ENCODE assay signal across 1 cellular context in the genomic region with DNA sequence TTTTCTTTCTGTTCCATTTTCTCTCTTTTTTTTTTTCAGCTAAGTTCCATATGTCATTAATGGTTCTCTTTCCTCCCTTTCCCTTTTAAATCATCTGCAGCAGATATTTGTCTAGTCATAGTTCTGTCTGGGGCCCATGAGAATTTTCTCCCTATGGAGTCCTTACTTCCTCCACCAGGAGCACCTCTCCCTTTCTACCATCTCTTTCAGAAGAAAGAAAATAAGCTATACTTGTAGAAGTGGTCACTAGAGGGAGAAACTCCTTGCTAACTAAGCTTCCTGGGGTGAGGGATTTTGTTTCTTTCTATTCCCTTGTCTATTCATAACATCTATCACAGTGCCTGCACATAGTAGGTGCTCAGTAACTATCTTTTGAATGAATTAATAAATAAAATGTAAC.
TF ChIP-seq lines count a peak whose summit lies in the region.

No MANE protein-coding gene starts in this region.

TF ChIP-seq in HCT116, 20 proteins besides CTCF, POLR2A, EP300 and RAD21 (continued from another document):
- TF ChIP-seq, protein P1, sequence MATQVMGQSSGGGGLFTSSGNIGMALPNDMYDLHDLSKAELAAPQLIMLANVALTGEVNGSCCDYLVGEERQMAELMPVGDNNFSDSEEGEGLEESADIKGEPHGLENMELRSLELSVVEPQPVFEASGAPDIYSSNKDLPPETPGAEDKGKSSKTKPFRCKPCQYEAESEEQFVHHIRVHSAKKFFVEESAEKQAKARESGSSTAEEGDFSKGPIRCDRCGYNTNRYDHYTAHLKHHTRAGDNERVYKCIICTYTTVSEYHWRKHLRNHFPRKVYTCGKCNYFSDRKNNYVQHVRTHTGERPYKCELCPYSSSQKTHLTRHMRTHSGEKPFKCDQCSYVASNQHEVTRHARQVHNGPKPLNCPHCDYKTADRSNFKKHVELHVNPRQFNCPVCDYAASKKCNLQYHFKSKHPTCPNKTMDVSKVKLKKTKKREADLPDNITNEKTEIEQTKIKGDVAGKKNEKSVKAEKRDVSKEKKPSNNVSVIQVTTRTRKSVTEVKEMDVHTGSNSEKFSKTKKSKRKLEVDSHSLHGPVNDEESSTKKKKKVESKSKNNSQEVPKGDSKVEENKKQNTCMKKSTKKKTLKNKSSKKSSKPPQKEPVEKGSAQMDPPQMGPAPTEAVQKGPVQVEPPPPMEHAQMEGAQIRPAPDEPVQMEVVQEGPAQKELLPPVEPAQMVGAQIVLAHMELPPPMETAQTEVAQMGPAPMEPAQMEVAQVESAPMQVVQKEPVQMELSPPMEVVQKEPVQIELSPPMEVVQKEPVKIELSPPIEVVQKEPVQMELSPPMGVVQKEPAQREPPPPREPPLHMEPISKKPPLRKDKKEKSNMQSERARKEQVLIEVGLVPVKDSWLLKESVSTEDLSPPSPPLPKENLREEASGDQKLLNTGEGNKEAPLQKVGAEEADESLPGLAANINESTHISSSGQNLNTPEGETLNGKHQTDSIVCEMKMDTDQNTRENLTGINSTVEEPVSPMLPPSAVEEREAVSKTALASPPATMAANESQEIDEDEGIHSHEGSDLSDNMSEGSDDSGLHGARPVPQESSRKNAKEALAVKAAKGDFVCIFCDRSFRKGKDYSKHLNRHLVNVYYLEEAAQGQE (IDR thresholded peaks at IDR 0.05; ENCODE audit: low read depth), result no peak
- TF ChIP-seq CEBPB (IDR thresholded peaks at IDR 0.05; ENCODE audit: low read depth) (no peak), SP1 (IDR thresholded peaks at IDR 0.05; ENCODE audit: low read depth) (no peak), POLR2AphosphoS5 (IDR thresholded peaks at IDR 0.05; ENCODE audit: low read depth, low read length) (no peak), CBX3 (IDR thresholded peaks at IDR 0.05; ENCODE audit: low read depth) (no peak), SRF (IDR thresholded peaks at IDR 0.05; ENCODE audit: low read depth) (no peak), TCF7L2 (IDR thresholded peaks at IDR 0.05; ENCODE audit: borderline replicate concordance, extremely low read depth, insufficient read depth, insufficient read length) (no peak), ZNF274 (IDR thresholded peaks at IDR 0.05; ENCODE audit: low read depth, low read length) (no peak), EGR1 (IDR thresholded peaks at IDR 0.05; ENCODE audit: low read depth) (no peak), EZH2phosphoT487 (IDR thresholded peaks at IDR 0.05; ENCODE audit: borderline replicate concordance) (no peak), FOSL1 (IDR thresholded peaks at IDR 0.05; ENCODE audit: low read depth) (no peak)
- TF ChIP-seq, protein P2, sequence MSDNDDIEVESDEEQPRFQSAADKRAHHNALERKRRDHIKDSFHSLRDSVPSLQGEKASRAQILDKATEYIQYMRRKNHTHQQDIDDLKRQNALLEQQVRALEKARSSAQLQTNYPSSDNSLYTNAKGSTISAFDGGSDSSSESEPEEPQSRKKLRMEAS (IDR thresholded peaks at IDR 0.05), result no peak
- TF ChIP-seq, protein P3, sequence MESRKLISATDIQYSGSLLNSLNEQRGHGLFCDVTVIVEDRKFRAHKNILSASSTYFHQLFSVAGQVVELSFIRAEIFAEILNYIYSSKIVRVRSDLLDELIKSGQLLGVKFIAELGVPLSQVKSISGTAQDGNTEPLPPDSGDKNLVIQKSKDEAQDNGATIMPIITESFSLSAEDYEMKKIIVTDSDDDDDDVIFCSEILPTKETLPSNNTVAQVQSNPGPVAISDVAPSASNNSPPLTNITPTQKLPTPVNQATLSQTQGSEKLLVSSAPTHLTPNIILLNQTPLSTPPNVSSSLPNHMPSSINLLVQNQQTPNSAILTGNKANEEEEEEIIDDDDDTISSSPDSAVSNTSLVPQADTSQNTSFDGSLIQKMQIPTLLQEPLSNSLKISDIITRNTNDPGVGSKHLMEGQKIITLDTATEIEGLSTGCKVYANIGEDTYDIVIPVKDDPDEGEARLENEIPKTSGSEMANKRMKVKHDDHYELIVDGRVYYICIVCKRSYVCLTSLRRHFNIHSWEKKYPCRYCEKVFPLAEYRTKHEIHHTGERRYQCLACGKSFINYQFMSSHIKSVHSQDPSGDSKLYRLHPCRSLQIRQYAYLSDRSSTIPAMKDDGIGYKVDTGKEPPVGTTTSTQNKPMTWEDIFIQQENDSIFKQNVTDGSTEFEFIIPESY (IDR thresholded peaks at IDR 0.05; ENCODE audit: extremely low read depth, insufficient replicate concordance, low read length), result no peak
